11 cellular contexts compared by ENCODE assay signal in the genomic region with DNA sequence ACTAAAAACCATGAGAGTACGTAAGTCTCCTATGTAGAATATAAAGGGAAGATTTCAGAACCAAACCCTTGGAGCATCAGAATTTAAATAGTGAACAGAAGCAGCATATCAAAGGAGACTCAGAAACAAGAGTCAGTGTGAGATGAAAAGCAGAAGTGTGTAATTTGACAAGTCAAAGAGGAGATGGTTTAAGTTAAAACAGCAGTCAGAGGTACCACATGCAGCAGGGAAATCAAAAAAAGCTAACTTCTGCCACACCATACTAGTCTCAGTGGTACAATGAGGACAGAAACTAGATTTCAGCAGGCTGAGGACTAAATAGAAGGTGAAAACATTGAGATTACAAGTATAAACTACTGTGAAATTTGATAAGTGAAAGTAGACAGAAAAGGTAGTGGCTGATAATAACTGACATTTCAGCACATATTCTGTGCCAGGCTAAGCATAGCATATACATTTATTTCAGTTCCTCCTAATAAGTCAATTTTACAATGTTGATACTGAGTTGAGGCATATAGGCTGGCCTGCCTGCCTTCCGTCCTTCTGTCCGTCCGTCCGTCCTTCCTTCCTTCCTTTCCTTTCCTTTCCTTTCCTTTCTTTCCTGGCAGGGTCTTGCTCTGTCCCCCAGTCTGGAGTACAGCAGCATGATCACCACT. TPM values are rescaled to one million over a fixed set of nuclear protein-coding genes. Genes with fewer than 3 reads are reported as not detected.
DNase-seq lines count a peak whose midpoint lies in the region; ATAC-seq, FAIRE-seq and TF ChIP-seq lines count a peak whose summit lies in the region.
"Had no signal": no experiment of that assay in that cellular context is flagged by ENCODE, and none has a peak within 500 bp of the region (broad histone marks: within the 10 kb centered on the region; RNA-seq: fewer than 3 reads in every experiment).

No MANE protein-coding gene starts in this region.

- FAIRE-seq in K562 (lab: Jason Lieb, UNC), result no peak

- H3K9ac ChIP-seq in K562 (ENCODE audit: insufficient read depth in 1 of 2, low read depth in 2 of 2, low read length in 2 of 2), result no peak overlapping the region; a peak in 1 of 4 replicates
- H3K9ac ChIP-seq in SK-N-SH, result no peak overlapping the region

- no peak for TF ChIP-seq RAD21 in K562 (CRISPR knock-in tag; conservative IDR thresholded peaks at IDR 0.05 in 1 of 2, IDR thresholded peaks at IDR 0.05 in 1 of 2)
- TF ChIP-seq RAD21 in SK-N-SH (IDR thresholded peaks at IDR 0.05; ENCODE audit: low read length), result no peak

- intact Hi-C loops in K562 (cut with micrococcal nuclease) (no loop called here), aorta (cut with DNase I) (no loop called here), thyroid gland (cut with DNase I) (no loop called here)

- WGBS in K562 (ENCODE audit: insufficient coverage, low coverage, missing lambda C conversion rate), result 84% methylated on average over 5 of the region's 5 CpGs
- WGBS in aorta, 2 donors, result 95 to 96% methylated on average over 5 of the region's 5 CpGs
- WGBS in thyroid gland, 2 donors, result 92 to 94% methylated on average over 5 of the region's 5 CpGs
- 98% methylated on average over 5 of the region's 5 CpGs for WGBS in SK-N-SH (ENCODE audit: low lambda C conversion rate)

- H3K36me3 ChIP-seq in K562 (ENCODE audit: control insufficient read depth, insufficient read depth, low read length) (no peaks in the 10 kb centered on the region), aorta (ENCODE audit: control insufficient read depth in 1 of 2, insufficient read depth in 2 of 2, low read length in 1 of 2) (no peaks in the 10 kb centered on the region), thyroid gland (no peaks in the 10 kb centered on the region), SK-N-SH (replicated peaks in 1 of 2; ENCODE audit: control insufficient read depth in 1 of 2, insufficient read depth in 2 of 2, low read length in 1 of 2) (no peaks in the 10 kb centered on the region)
- H3K36me3 ChIP-seq: suprapubic skin had no signal

- BruUV-seq in K562 (replicated peaks; lab: Mats Ljungman, UMichigan), result no TSS peak

- in situ Hi-C loops in K562 (cut with MboI), result no loop called here

- H3K27ac ChIP-seq in K562 (ENCODE audit: extremely low read depth, low read depth, low read length) (no peak overlapping the region), aorta (ENCODE audit: low read depth in 1 of 2, low read length in 2 of 2) (no peak overlapping the region), thyroid gland (no peak overlapping the region), SK-N-SH (ENCODE audit: low read depth in 2 of 2, low read length in 1 of 2) (no peak overlapping the region)
- H3K27ac ChIP-seq: suprapubic skin had no signal

- CTCF ChIA-PET in K562 (lab: Yijun Ruan, JAX; ENCODE audit: low intra/inter-chr PET ratio) (no interaction called here), SK-N-SH (lab: Yijun Ruan, JAX) (interaction anchor here (1.1 kb wide), 1 partner anchor 11 kb away, joined by 4 read pairs; no protein-coding TSS in a partner anchor)

- H3F3A ChIP-seq in SK-N-SH (replicated peaks; ENCODE audit: insufficient read depth), result peaks cover 3% of the 10 kb centered on the region

- ATAC-seq in GM18858 (IDR thresholded peaks at IDR 0.05; ENCODE audit: unreplicated experiment), result peak; percentile 79
- ATAC-seq in GM21447 (IDR thresholded peaks at IDR 0.05; ENCODE audit: unreplicated experiment), result peak; percentile 78
- ATAC-seq in HG03159 (IDR thresholded peaks at IDR 0.05; ENCODE audit: unreplicated experiment), result peak; percentile 87
- peak; percentile 11 for ATAC-seq in K562
- ATAC-seq in aorta (ENCODE audit: low FRiP score), result no peak
- ATAC-seq: Panc1 had no signal

- POLR2A ChIA-PET in K562 (lab: Yijun Ruan, JAX), result interaction anchor here (0.6 to 4.6 kb wide), 4 partner anchors 10 to 425 kb away, joined by 3 to 37 read pairs (median 13); partner anchors contain the start of gene SUCO
- POLR2A ChIA-PET in SK-N-SH (lab: Yijun Ruan, JAX), result no interaction called here

- TF ChIP-seq EP300 in K562 (IDR thresholded peaks at IDR 0.05; ENCODE audit: low read length) (no peak), SK-N-SH (IDR thresholded peaks at IDR 0.05; ENCODE audit: borderline replicate concordance in 1 of 2, low read depth in 1 of 2, low read length in 1 of 2) (no peak)

- TF ChIP-seq CTCF in K562 (IDR thresholded peaks at IDR 0.05 in 2 of 3, conservative IDR thresholded peaks at IDR 0.05 in 1 of 3; ENCODE audit: insufficient read depth in 2 of 3, low read depth in 1 of 3, low read length in 3 of 3) (no peak), thyroid gland (IDR thresholded peaks at IDR 0.05) (no peak), SK-N-SH (IDR thresholded peaks at IDR 0.05) (no peak)

- DNase-seq in K562 (ENCODE audit: extremely low read depth in 1 of 4, low spot score in 3 of 4), result no peak
- DNase-seq in aorta, result no peak
- DNase-seq in thyroid gland, result no peak
- no peak for DNase-seq in NCI-H69 (lab: John Stamatoyannopoulos, UW)
- DNase-seq in SK-N-SH, result no peak
- DNase-seq: activated CD4-positive, alpha-beta memory T cell treated with anti-CD3 and anti-CD28 coated beads for 36 hours had no signal

- H3K4me3 ChIP-seq in K562 (no peak overlapping the region), aorta (ENCODE audit: low read length in 2 of 2) (no peak overlapping the region), thyroid gland (replicated peaks in 1 of 3) (no peak overlapping the region), SK-N-SH (ENCODE audit: low read depth in 2 of 2, low read length in 1 of 2) (no peak overlapping the region)
- H3K4me3 ChIP-seq: suprapubic skin had no signal

- H3K79me2 ChIP-seq in K562 (ENCODE audit: control insufficient read depth, insufficient read depth, low read length), result peaks cover 92% of the 10 kb centered on the region
- peaks cover 100% of the 10 kb centered on the region for H3K79me2 ChIP-seq in SK-N-SH (ENCODE audit: insufficient read depth)

- TF ChIP-seq POLR2A in K562 (conservative IDR thresholded peaks at IDR 0.05) (no peak), thyroid gland (IDR thresholded peaks at IDR 0.05) (no peak)

- H3K4me2 ChIP-seq in K562 (ENCODE audit: insufficient read depth, low read length) (no peak overlapping the region), SK-N-SH (no peak overlapping the region)

- no peaks in the 10 kb centered on the region for H3K9me2 ChIP-seq in SK-N-SH

- H2AFZ ChIP-seq in K562 (ENCODE audit: low read depth, low read length), result no peak overlapping the region
- no peak overlapping the region for H2AFZ ChIP-seq in SK-N-SH (ENCODE audit: low read depth)

- H3K27me3 ChIP-seq in K562 (ENCODE audit: control insufficient read depth in 2 of 2, insufficient read depth in 2 of 2, low read length in 2 of 2) (no peaks in the 10 kb centered on the region), aorta (ENCODE audit: control insufficient read depth in 1 of 2, insufficient read depth in 2 of 2, low read length in 1 of 2) (no peaks in the 10 kb centered on the region), thyroid gland (no peaks in the 10 kb centered on the region), SK-N-SH (ENCODE audit: insufficient read depth) (no peaks in the 10 kb centered on the region)
- H3K27me3 ChIP-seq: suprapubic skin had no signal

- peaks cover 23% of the 10 kb centered on the region; the same call in 1 of the 2 replicates for H4K20me1 ChIP-seq in K562 (replicated peaks; ENCODE audit: control insufficient read depth, insufficient read depth, low read length)
- H4K20me1 ChIP-seq in SK-N-SH (ENCODE audit: insufficient read depth), result peaks cover 56% of the 10 kb centered on the region

- H3K4me1 ChIP-seq in K562 (replicated peaks in 1 of 2; ENCODE audit: control insufficient read depth in 2 of 2, insufficient read depth in 2 of 2, low read length in 2 of 2) (peaks cover 15 to 30% of the 10 kb centered on the region in 2 experiments), aorta (ENCODE audit: control insufficient read depth in 1 of 2, insufficient read depth in 2 of 2, low read length in 2 of 2) (peaks cover 0 to 3% of the 10 kb centered on the region in 2 donors), thyroid gland (peaks cover 27 to 35% of the 10 kb centered on the region in 2 donors), SK-N-SH (ENCODE audit: control insufficient read depth in 1 of 2, insufficient read depth in 2 of 2, low read depth in 1 of 2, low read length in 1 of 2) (peaks cover 0 to 27% of the 10 kb centered on the region in 2 experiments; a peak in 3 of 4 replicates)

- no peaks in the 10 kb centered on the region for H3K9me1 ChIP-seq in K562 (ENCODE audit: control insufficient read depth, insufficient read depth, low read length)

- H3K9me3 ChIP-seq in K562 (replicated peaks; ENCODE audit: control insufficient read depth, insufficient read depth, low read depth, low read length) (no peaks in the 10 kb centered on the region), aorta (ENCODE audit: control insufficient read depth, low read length) (no peaks in the 10 kb centered on the region), thyroid gland (no peaks in the 10 kb centered on the region), SK-N-SH (no peaks in the 10 kb centered on the region)
- H3K9me3 ChIP-seq: suprapubic skin had no signal

TF ChIP-seq in K562, 482 proteins besides CTCF, POLR2A, EP300 and RAD21 (continues in another document):
- 0 out of 2 replicates have a peak, but pooled peaks have one; percentile 18 for TF ChIP-seq ZNF316 (IDR thresholded peaks at IDR 0.05)

RNA-seq across cellular contexts. Expression of gene SUCO, which starts 12.5 kb away (rescaled TPM):
- 40.3 and 147 TPM in 2 replicates for total RNA-seq in K562 (2011; cell fraction: chromatin; rRNA removed; ENCODE audit: low replicate concordance)
- total RNA-seq in K562 (2011; cell fraction: nucleolus; rRNA removed), result 13.8 and 22.6 TPM in 2 replicates
- total RNA-seq in K562 (2011; cell fraction: nucleoplasm; rRNA removed), result 55.4 and 77.5 TPM in 2 replicates
- total RNA-seq in K562 (2014; rRNA removed), result 9.1 and 9.4 TPM in 2 replicates
- 19.2 and 22.3 TPM in 2 replicates for total RNA-seq in K562 (2014; rRNA removed; fragmentation: Illumina TruSeq; extraction: Trizol)
- 18.8 and 20.6 TPM in 2 replicates for total RNA-seq in K562 (2015; rRNA removed; fragmentation: Illumina TruSeq; extraction: Trizol)
- 15.9 and 18.5 TPM in 2 replicates for total RNA-seq in K562 (2021)
- 15.7 and 15.9 TPM in 2 replicates for polyA plus RNA-seq in K562 (2011; rRNA removed)
- 1.8 and 4.8 TPM in 2 replicates for polyA plus RNA-seq in K562 (2011; cell fraction: cytosol; rRNA removed)
- 13.8 and 22.3 TPM in 2 replicates for polyA plus RNA-seq in K562 (2011; cell fraction: nucleus; rRNA removed)
- 9.6 and 12.5 TPM in 2 replicates for polyA plus RNA-seq in K562 (2012)
- polyA plus RNA-seq in K562 (2014; fragmentation: Illumina TruSeq; extraction: Trizol), result 11.5 and 14.3 TPM in 2 replicates
- polyA plus RNA-seq in K562 (2014; fragmentation: Nextera tagmentation; extraction: Ambion mirVana), result 1 to 10 TPM; 2.5 to 3.6 TPM
- 8.0 and 10.7 TPM in 2 replicates for polyA plus RNA-seq in K562 (2014; rRNA removed)
- polyA minus RNA-seq in K562 (2011; rRNA and poly(A)+ RNA removed), result 39.5 and 71.3 TPM in 2 replicates
- 17.1 and 19.9 TPM in 2 replicates for polyA minus RNA-seq in K562 (2011; cell fraction: cytosol; rRNA and poly(A)+ RNA removed)
- 35.9 and 73.6 TPM in 2 replicates for polyA minus RNA-seq in K562 (2011; cell fraction: nucleus; rRNA and poly(A)+ RNA removed)
- total RNA-seq in aorta, result 10 to 100 TPM; 36.1 to 37.7 TPM
- polyA plus RNA-seq in aorta, result 1 to 10 TPM; 7.4 to 9.6 TPM
- total RNA-seq in thyroid gland, result 10 to 100 TPM; 34.7 to 67.9 (median 37.7) TPM
- 5.4 and 7.6 TPM in 2 replicates for polyA plus RNA-seq in SK-N-SH (2012; rRNA removed)
- 8.6 and 9.9 TPM in 2 replicates for polyA plus RNA-seq in SK-N-SH (2012; cell fraction: cytosol; rRNA removed)
- polyA plus RNA-seq in SK-N-SH (2012; cell fraction: nucleus; rRNA removed), result 4.4 and 10.0 TPM in 2 replicates
